In the genomic region with DNA sequence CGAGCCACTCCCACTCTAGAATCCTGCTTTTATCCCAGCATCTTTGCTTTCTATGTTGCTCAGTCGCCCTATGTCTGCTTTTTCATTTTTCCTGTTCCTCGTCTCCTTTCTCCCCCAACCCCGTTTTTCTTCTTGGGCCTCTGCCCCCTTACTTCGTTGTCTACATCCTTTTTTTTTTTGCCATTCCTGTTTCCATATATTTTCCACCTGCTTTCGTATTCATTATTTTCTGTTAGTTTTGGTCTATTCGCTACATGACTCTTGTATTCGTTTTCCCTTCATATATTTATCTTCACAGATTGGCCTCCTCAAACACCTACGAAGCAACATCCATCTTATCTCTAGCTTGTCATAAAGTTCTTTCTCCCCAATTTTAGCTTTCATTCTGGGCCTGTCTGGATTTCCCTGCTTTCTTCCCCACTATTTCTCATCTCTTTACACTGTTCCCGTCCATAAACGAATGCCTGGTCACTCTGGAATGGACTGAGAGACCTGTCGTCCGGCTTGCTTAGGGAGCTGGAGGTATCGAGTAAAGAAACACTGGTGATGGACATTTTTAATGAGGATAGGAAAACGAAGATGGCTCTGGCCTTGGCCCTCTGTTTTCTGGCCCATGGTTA, we compare ENCODE assay signal across 1 cellular context.
TF ChIP-seq lines count a peak whose summit lies in the region.

No MANE protein-coding gene starts in this region.

TF ChIP-seq in SK-N-SH treated with all-trans-retinoic acid at 6 μM for 48 hours, 23 proteins besides CTCF, POLR2A, EP300 and RAD21 (continued from another document):
- TF ChIP-seq, protein P1, sequence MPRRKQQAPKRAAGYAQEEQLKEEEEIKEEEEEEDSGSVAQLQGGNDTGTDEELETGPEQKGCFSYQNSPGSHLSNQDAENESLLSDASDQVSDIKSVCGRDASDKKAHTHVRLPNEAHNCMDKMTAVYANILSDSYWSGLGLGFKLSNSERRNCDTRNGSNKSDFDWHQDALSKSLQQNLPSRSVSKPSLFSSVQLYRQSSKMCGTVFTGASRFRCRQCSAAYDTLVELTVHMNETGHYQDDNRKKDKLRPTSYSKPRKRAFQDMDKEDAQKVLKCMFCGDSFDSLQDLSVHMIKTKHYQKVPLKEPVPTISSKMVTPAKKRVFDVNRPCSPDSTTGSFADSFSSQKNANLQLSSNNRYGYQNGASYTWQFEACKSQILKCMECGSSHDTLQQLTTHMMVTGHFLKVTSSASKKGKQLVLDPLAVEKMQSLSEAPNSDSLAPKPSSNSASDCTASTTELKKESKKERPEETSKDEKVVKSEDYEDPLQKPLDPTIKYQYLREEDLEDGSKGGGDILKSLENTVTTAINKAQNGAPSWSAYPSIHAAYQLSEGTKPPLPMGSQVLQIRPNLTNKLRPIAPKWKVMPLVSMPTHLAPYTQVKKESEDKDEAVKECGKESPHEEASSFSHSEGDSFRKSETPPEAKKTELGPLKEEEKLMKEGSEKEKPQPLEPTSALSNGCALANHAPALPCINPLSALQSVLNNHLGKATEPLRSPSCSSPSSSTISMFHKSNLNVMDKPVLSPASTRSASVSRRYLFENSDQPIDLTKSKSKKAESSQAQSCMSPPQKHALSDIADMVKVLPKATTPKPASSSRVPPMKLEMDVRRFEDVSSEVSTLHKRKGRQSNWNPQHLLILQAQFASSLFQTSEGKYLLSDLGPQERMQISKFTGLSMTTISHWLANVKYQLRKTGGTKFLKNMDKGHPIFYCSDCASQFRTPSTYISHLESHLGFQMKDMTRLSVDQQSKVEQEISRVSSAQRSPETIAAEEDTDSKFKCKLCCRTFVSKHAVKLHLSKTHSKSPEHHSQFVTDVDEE (CRISPR knock-in tag; IDR thresholded peaks at IDR 0.05): no peak
- no peak for TF ChIP-seq ZNF70 (CRISPR knock-in tag; IDR thresholded peaks at IDR 0.05)
- TF ChIP-seq ZNF8 (CRISPR knock-in tag; IDR thresholded peaks at IDR 0.05): no peak
- TF ChIP-seq SNAI2 (CRISPR knock-in tag; IDR thresholded peaks at IDR 0.05): no peak
- TF ChIP-seq ISL1 (CRISPR knock-in tag; IDR thresholded peaks at IDR 0.05): no peak
- no peak for TF ChIP-seq ARNTL (CRISPR knock-in tag; IDR thresholded peaks at IDR 0.05; ENCODE audit: borderline replicate concordance, low read depth)
- TF ChIP-seq, protein P2, sequence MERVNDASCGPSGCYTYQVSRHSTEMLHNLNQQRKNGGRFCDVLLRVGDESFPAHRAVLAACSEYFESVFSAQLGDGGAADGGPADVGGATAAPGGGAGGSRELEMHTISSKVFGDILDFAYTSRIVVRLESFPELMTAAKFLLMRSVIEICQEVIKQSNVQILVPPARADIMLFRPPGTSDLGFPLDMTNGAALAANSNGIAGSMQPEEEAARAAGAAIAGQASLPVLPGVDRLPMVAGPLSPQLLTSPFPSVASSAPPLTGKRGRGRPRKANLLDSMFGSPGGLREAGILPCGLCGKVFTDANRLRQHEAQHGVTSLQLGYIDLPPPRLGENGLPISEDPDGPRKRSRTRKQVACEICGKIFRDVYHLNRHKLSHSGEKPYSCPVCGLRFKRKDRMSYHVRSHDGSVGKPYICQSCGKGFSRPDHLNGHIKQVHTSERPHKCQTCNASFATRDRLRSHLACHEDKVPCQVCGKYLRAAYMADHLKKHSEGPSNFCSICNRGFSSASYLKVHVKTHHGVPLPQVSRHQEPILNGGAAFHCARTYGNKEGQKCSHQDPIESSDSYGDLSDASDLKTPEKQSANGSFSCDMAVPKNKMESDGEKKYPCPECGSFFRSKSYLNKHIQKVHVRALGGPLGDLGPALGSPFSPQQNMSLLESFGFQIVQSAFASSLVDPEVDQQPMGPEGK (CRISPR knock-in tag; IDR thresholded peaks at IDR 0.05; ENCODE audit: borderline replicate concordance): no peak
- TF ChIP-seq TCF4 (CRISPR knock-in tag; IDR thresholded peaks at IDR 0.05; ENCODE audit: borderline replicate concordance): no peak
- no peak for TF ChIP-seq GLIS3 (CRISPR knock-in tag; IDR thresholded peaks at IDR 0.05)
- no peak for TF ChIP-seq PPARA (CRISPR knock-in tag; IDR thresholded peaks at IDR 0.05; ENCODE audit: borderline replicate concordance)
